Comparison of ENCODE assay signal across 9 cellular contexts in genomic region chr14:65321370-65321875, GRCh38.
DNase-seq lines count a peak whose midpoint lies in the region; ATAC-seq, FAIRE-seq and TF ChIP-seq lines count a peak whose summit lies in the region.
"Had no signal": no experiment of that assay in that cellular context is flagged by ENCODE, and none has a peak within 500 bp of the region (broad histone marks: within the 10 kb centered on the region; RNA-seq: fewer than 3 reads in every experiment).

No MANE protein-coding gene starts in this region.

- H3K9me3 Mint-ChIP-seq in central memory CD8-positive, alpha-beta T cell: no peaks in the 10 kb centered on the region

- ATAC-seq in GM21515 (IDR thresholded peaks at IDR 0.05; ENCODE audit: unreplicated experiment): peak; percentile 38
- no peak for ATAC-seq in central memory CD8-positive, alpha-beta T cell (replicated peaks; ENCODE audit: extremely low read depth, poor library complexity, severe bottlenecking)

- H3K36me3 Mint-ChIP-seq in central memory CD8-positive, alpha-beta T cell (ENCODE audit: insufficient read depth): no peaks in the 10 kb centered on the region

- H3K4me3 Mint-ChIP-seq in central memory CD8-positive, alpha-beta T cell: no peak overlapping the region

- H3K4me1 Mint-ChIP-seq in central memory CD8-positive, alpha-beta T cell: peaks cover 6% of the 10 kb centered on the region

- FAIRE-seq in GM12892 (lab: Jason Lieb, UNC): peak; percentile 92

- peaks cover 9% of the 10 kb centered on the region for H3K27me3 Mint-ChIP-seq in central memory CD8-positive, alpha-beta T cell

- TF ChIP-seq POLR2A in GM12892 (IDR thresholded peaks at IDR 0.05; ENCODE audit: low read depth, low read length): peak; percentile 55; the same call in 1 of the 2 replicates

- DNase-seq in GM12892 (ENCODE audit: insufficient read length) (no peak), HT1080 (ENCODE audit: low read depth) (peak; percentile 26), NCI-H774 (lab: John Stamatoyannopoulos, UW) (no peak), NCI-H2196 (lab: John Stamatoyannopoulos, UW; ENCODE audit: unreplicated experiment) (no peak)
- no peak for DNase-seq in central memory CD8-positive, alpha-beta T cell (ENCODE audit: low spot score in 2 of 2)
- DNase-seq in central memory CD4-positive, alpha-beta T cell: no peak
- DNase-seq in effector CD8-positive, alpha-beta T cell (lab: John Stamatoyannopoulos, UW): no peak
- DNase-seq: NCI-H187 treated with DMSO at 0.1 percent for 48 hours had no signal

- peak overlapping the region; percentile 36 for H3K27ac Mint-ChIP-seq in central memory CD8-positive, alpha-beta T cell (ENCODE audit: low read depth)
